Comparison of ENCODE assay signal across 23 cellular contexts in genomic region chr3:69901802-69902201, GRCh38.
"Had no signal": no experiment of that assay in that cellular context is flagged by ENCODE, and none has a peak within 500 bp of the region (broad histone marks: within the 10 kb centered on the region; RNA-seq: fewer than 3 reads in every experiment).

No MANE protein-coding gene starts in this region.

- H3K9me3 ChIP-seq: ascending aorta, body of pancreas had no signal

- H3K4me3 ChIP-seq: ascending aorta, body of pancreas, SK-N-MC had no signal

- H3K27ac ChIP-seq: body of pancreas, SK-N-MC had no signal

- DNase-seq: activated B cell treated with CpG ODN at 0.5 μM for 24 hours; activated CD4-positive, alpha-beta T cell treated with anti-CD3 and anti-CD28 coated beads for 1 hour; activated CD4-positive, alpha-beta T cell treated with anti-CD3 and anti-CD28 coated beads, Interleukin-2, amount 10 ng/mL, durations not matched to agents 24 days and 14 days; activated CD4-positive, alpha-beta T cell treated with anti-CD3 and anti-CD28 coated beads, Interleukin-2, amount 50 U/mL, for 48 hours; activated CD8-positive, alpha-beta memory T cell treated with anti-CD3 and anti-CD28 coated beads, Interleukin-2, amount 10 ng/mL, durations not matched to agents 7 days and 5 days; activated effector memory CD4-positive, alpha-beta T cell treated with Interleukin-2 at 50 U/mL for 16 hours; activated naive CD4-positive, alpha-beta T cell; activated T-cell treated with anti-CD3 and anti-CD28 coated beads, Interleukin-2, amount 50 U/mL, for 24 hours; body of pancreas; Kasumi-1; KBM-7; NCI-H1092; NCI-H1417; NCI-H1930; NCI-H2171; NCI-H226; NCI-H526; NCI-H82; T-cell; T-helper 2 cell; T1000 had no signal

- H3K27me3 ChIP-seq: ascending aorta, body of pancreas had no signal

- H3K4me1 ChIP-seq: body of pancreas had no signal

- H3K36me3 ChIP-seq: ascending aorta had no signal

- ATAC-seq: activated CD8-positive, alpha-beta memory T cell treated with anti-CD3 and anti-CD28 coated beads, Interleukin-2, amount 10 ng/mL, durations not matched to agents 7 days and 5 days; body of pancreas; T-cell had no signal
